20 cellular contexts compared by ENCODE assay signal in genomic region chr17:82408288-82408937, GRCh38. TPM values are rescaled to one million over a fixed set of nuclear protein-coding genes. Genes with fewer than 3 reads are reported as not detected.
DNase-seq lines count a peak whose midpoint lies in the region; ATAC-seq and TF ChIP-seq lines count a peak whose summit lies in the region.
"Had no signal": no experiment of that assay in that cellular context is flagged by ENCODE, and none has a peak within 500 bp of the region (broad histone marks: within the 10 kb centered on the region; RNA-seq: fewer than 3 reads in every experiment).

No MANE protein-coding gene starts in this region.

- H3K27me3 Mint-ChIP-seq in endothelial cell (ENCODE audit: unreplicated experiment), result peaks cover 9% of the 10 kb centered on the region
- H3K27me3 Mint-ChIP-seq in neural progenitor cell (ENCODE audit: insufficient read depth, low read depth), result peaks cover 4% of the 10 kb centered on the region
- H3K27me3 Mint-ChIP-seq in immature natural killer cell (ENCODE audit: low read depth in 3 of 3), result peaks cover 0 to 6% (median 6%) of the 10 kb centered on the region in 3 donors

- H3K4me3 Mint-ChIP-seq in endothelial cell (ENCODE audit: unreplicated experiment) (peak overlapping the region; percentile 31), neural progenitor cell (no peak overlapping the region), immature natural killer cell (no peak overlapping the region)

- peak; percentile 71 for DNase-seq in H4 (ENCODE audit: low spot score)
- peak; percentile 92 for DNase-seq in NCI-H2107 treated with DMSO at 0.1 percent for 48 hours (lab: John Stamatoyannopoulos, UW; ENCODE audit: unreplicated experiment)
- DNase-seq in endothelial cell (ENCODE audit: low spot score), result no peak
- DNase-seq in neural progenitor cell (ENCODE audit: low spot score), result no peak
- DNase-seq in immature natural killer cell, result no peak
- no peak for DNase-seq in smooth muscle cell (lab: John Stamatoyannopoulos, UW; ENCODE audit: unreplicated experiment)
- DNase-seq in activated CD4-positive, alpha-beta T cell treated with anti-CD3 and anti-CD28 coated beads for 4 hours, result no peak
- DNase-seq: ACHN, DND-41, KBM-7, NCI-H1105 treated with DMSO at 0.1 percent for 48 hours, NCI-H1694, NCI-H2081 treated with DMSO at 0.1 percent for 48 hours, NCI-H2227 treated with DMSO at 0.1 percent for 48 hours, NCI-H510A treated with DMSO at 0.1 percent for 48 hours, PC-9 had no signal

- H3K27ac ChIP-seq in neural progenitor cell (no peak overlapping the region), smooth muscle cell (ENCODE audit: low read depth) (no peak overlapping the region)
- H3K27ac ChIP-seq: C4-2B, PC-9 had no signal

- H3K79me2 ChIP-seq in neural progenitor cell (ENCODE audit: low read depth), result no peaks in the 10 kb centered on the region
- no peaks in the 10 kb centered on the region for H3K79me2 ChIP-seq in smooth muscle cell (ENCODE audit: low read depth)

- H3F3A ChIP-seq in neural progenitor cell (ENCODE audit: low read depth) (no peaks in the 10 kb centered on the region), smooth muscle cell (ENCODE audit: low read depth) (no peaks in the 10 kb centered on the region)

- H3K27ac Mint-ChIP-seq in endothelial cell (ENCODE audit: unreplicated experiment), result no peak overlapping the region
- H3K27ac Mint-ChIP-seq in neural progenitor cell, result peak overlapping the region; percentile 80
- H3K27ac Mint-ChIP-seq in immature natural killer cell, result peak overlapping the region in 1 of 6 donors; percentile 13

- H3K9ac ChIP-seq in neural progenitor cell (no peak overlapping the region), smooth muscle cell (ENCODE audit: low read depth) (no peak overlapping the region)

- H3K4me2 ChIP-seq in neural progenitor cell (no peak overlapping the region), smooth muscle cell (no peak overlapping the region)
- H3K4me2 ChIP-seq: PC-9 had no signal

- 93% methylated on average over 15 of the region's 15 CpGs for WGBS in smooth muscle cell (ENCODE audit: low lambda C conversion rate)

- H3K9me3 ChIP-seq in neural progenitor cell (ENCODE audit: low read depth), result no peaks in the 10 kb centered on the region
- H3K9me3 ChIP-seq in smooth muscle cell (replicated peaks; ENCODE audit: low read depth), result no peaks in the 10 kb centered on the region

- no peak for ATAC-seq in GM19351 (IDR thresholded peaks at IDR 0.05; ENCODE audit: unreplicated experiment)

- H3K4me1 Mint-ChIP-seq in endothelial cell (ENCODE audit: unreplicated experiment) (no peaks in the 10 kb centered on the region), neural progenitor cell (no peaks in the 10 kb centered on the region), immature natural killer cell (peaks cover 0 to 9% of the 10 kb centered on the region in 2 donors)

- no peak overlapping the region for H2AFZ ChIP-seq in neural progenitor cell (replicated peaks)
- no peak overlapping the region for H2AFZ ChIP-seq in smooth muscle cell (ENCODE audit: low read depth)
- H2AFZ ChIP-seq: PC-9 had no signal

- peaks cover 3% of the 10 kb centered on the region for H3K36me3 Mint-ChIP-seq in endothelial cell (ENCODE audit: low read depth, unreplicated experiment)
- peaks cover 3% of the 10 kb centered on the region for H3K36me3 Mint-ChIP-seq in neural progenitor cell
- peaks cover 0 to 17% (median 12%) of the 10 kb centered on the region in 3 donors for H3K36me3 Mint-ChIP-seq in immature natural killer cell

- H3K9me3 Mint-ChIP-seq in endothelial cell (ENCODE audit: unreplicated experiment), result no peaks in the 10 kb centered on the region
- H3K9me3 Mint-ChIP-seq in neural progenitor cell, result no peaks in the 10 kb centered on the region
- no peaks in the 10 kb centered on the region for H3K9me3 Mint-ChIP-seq in immature natural killer cell

- no peaks in the 10 kb centered on the region for H3K4me1 ChIP-seq in neural progenitor cell
- H3K4me1 ChIP-seq in smooth muscle cell (ENCODE audit: low read depth), result no peaks in the 10 kb centered on the region

- H4K20me1 ChIP-seq in neural progenitor cell (ENCODE audit: low read depth) (peaks cover 31% of the 10 kb centered on the region), smooth muscle cell (ENCODE audit: low read depth) (peaks cover 16% of the 10 kb centered on the region)

- H3K4me3 ChIP-seq in neural progenitor cell (no peak overlapping the region), smooth muscle cell (no peak overlapping the region)
- H3K4me3 ChIP-seq: PC-9 had no signal

- H3K27me3 ChIP-seq in neural progenitor cell, result no peaks in the 10 kb centered on the region
- H3K27me3 ChIP-seq in smooth muscle cell (ENCODE audit: low read depth), result no peaks in the 10 kb centered on the region

- H3K36me3 ChIP-seq in neural progenitor cell (no peaks in the 10 kb centered on the region), smooth muscle cell (ENCODE audit: low read depth) (no peaks in the 10 kb centered on the region)

- TF ChIP-seq CTCF in endothelial cell (IDR thresholded peaks at IDR 0.05; ENCODE audit: unreplicated experiment), result no peak
- no peak for TF ChIP-seq CTCF in neural progenitor cell (IDR thresholded peaks at IDR 0.05)
- TF ChIP-seq CTCF in smooth muscle cell (IDR thresholded peaks at IDR 0.05; ENCODE audit: borderline replicate concordance, insufficient read depth, poor library complexity, severe bottlenecking), result no peak

RNA-seq across cellular contexts. Expression of gene HEXD, which starts 9.7 kb away (rescaled TPM):
- 6.3 and 8.4 TPM in 2 replicates for total RNA-seq in H4 (2014; rRNA removed; shearing (Covaris generic))
- 22.0 TPM for total RNA-seq in endothelial cell (ENCODE audit: unreplicated experiment)
- total RNA-seq in neural progenitor cell (ENCODE audit: low replicate concordance), result 22.3 and 41.8 TPM in 2 replicates
- polyA plus RNA-seq in immature natural killer cell, result 10 to 100 TPM; 12.7 to 18.8 (median 15.2) TPM
- total RNA-seq in smooth muscle cell, result 1.5 and 9.2 TPM in 2 replicates
- 9.2 and 13.8 TPM in 2 replicates for polyA plus RNA-seq in smooth muscle cell

RNA-seq across cellular contexts. Expression of gene OGFOD3, which starts 10.0 kb away (rescaled TPM):
- total RNA-seq in H4 (2014; rRNA removed; shearing (Covaris generic)), result 28.3 and 30.1 TPM in 2 replicates
- total RNA-seq in endothelial cell (ENCODE audit: unreplicated experiment), result 15.7 TPM
- 26.8 and 34.2 TPM in 2 replicates for total RNA-seq in neural progenitor cell (ENCODE audit: low replicate concordance)
- polyA plus RNA-seq in immature natural killer cell, result 10 to 100 TPM; 29.3 to 43.5 (median 39.8) TPM
- total RNA-seq in smooth muscle cell, result 10.5 and 18.4 TPM in 2 replicates
- 21.0 and 30.4 TPM in 2 replicates for polyA plus RNA-seq in smooth muscle cell

RNA-seq across cellular contexts. Expression of gene UTS2R, which starts 36.8 kb away (rescaled TPM):
- not detected in 2 replicates for total RNA-seq in H4 (2014; rRNA removed; shearing (Covaris generic))
- not detected for total RNA-seq in endothelial cell (ENCODE audit: unreplicated experiment)
- total RNA-seq in neural progenitor cell (ENCODE audit: low replicate concordance), result 0.46 TPM in 1 of 2 replicates, not detected in the other
- not detected for polyA plus RNA-seq in immature natural killer cell
- not detected in 2 replicates for total RNA-seq in smooth muscle cell
- polyA plus RNA-seq in smooth muscle cell, result 0.30 TPM in 1 of 2 replicates, not detected in the other
- total RNA-seq: G401, PC-9, SK-MEL-5 had no signal

RNA-seq across cellular contexts. Expression of gene CYBC1, which starts 42.1 kb away (rescaled TPM):
- total RNA-seq in H4 (2014; rRNA removed; shearing (Covaris generic)), result 73.5 and 78.9 TPM in 2 replicates
- total RNA-seq in endothelial cell (ENCODE audit: unreplicated experiment), result 75.7 TPM
- 75.1 and 87.9 TPM in 2 replicates for total RNA-seq in neural progenitor cell (ENCODE audit: low replicate concordance)
- 100 to 1,000 TPM; 182 to 246 (median 243) TPM for polyA plus RNA-seq in immature natural killer cell
- total RNA-seq in smooth muscle cell, result 23.3 and 26.1 TPM in 2 replicates
- 65.8 and 66.0 TPM in 2 replicates for polyA plus RNA-seq in smooth muscle cell

RNA-seq across cellular contexts. Expression of gene TEX19, which starts 49.4 kb away (rescaled TPM):
- 0.68 and 0.72 TPM in 2 replicates for total RNA-seq in H4 (2014; rRNA removed; shearing (Covaris generic))
- total RNA-seq in endothelial cell (ENCODE audit: unreplicated experiment), result 0.26 TPM
- 0.19 TPM in 1 of 2 replicates, not detected in the other for total RNA-seq in neural progenitor cell (ENCODE audit: low replicate concordance)
- polyA plus RNA-seq in immature natural killer cell, result not detected
- not detected in 2 replicates for total RNA-seq in smooth muscle cell
- not detected in 2 replicates for polyA plus RNA-seq in smooth muscle cell

Comparison
In these comparisons a context has a peak if more than half of its experiments do, and no peak if none do; other contexts are left out.
1. DNase-seq: peak in H4 (single experiment) and NCI-H2107 treated with DMSO at 0.1 percent for 48 hours (single experiment); none in endothelial cell (single experiment), neural progenitor cell (single experiment), immature natural killer cell (0 of 3), smooth muscle cell (single experiment) and activated CD4-positive, alpha-beta T cell treated with anti-CD3 and anti-CD28 coated beads for 4 hours (0 of 2).